ENCODE assay signal across 9 cellular contexts in the genomic region with DNA sequence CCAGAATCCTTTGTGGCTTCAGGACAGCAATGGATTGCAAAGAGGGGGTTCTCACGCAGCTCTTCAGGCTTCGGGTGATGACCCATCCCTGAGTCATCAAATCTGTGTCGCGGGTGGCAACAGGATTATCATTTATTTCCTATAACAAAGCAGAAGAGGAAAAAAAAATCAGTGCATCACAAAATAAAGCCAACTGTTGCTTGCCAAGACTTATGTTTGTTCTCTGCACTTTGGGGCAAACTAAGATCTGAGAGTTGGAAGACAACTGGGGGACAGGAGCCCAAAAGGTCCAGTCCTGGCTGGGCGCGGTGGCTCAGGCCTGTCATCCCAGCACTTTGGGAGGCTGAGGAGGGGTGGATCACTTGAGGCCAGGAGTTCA. TPM values are rescaled to one million over a fixed set of nuclear protein-coding genes. Genes with fewer than 3 reads are reported as not detected.
DNase-seq lines count a peak whose midpoint lies in the region; ATAC-seq and TF ChIP-seq lines count a peak whose summit lies in the region.
"Had no signal": no experiment of that assay in that cellular context is flagged by ENCODE, and none has a peak within 500 bp of the region (broad histone marks: within the 10 kb centered on the region; RNA-seq: fewer than 3 reads in every experiment).

No MANE protein-coding gene starts in this region.

- ATAC-seq in GM19452 (IDR thresholded peaks at IDR 0.05; ENCODE audit: unreplicated experiment), result no peak

- H3K4me3 ChIP-seq in sigmoid colon, result no peak overlapping the region

- peaks cover 0 to 13% (median 0%) of the 10 kb centered on the region in 3 donors for H3K27me3 ChIP-seq in sigmoid colon

- no peaks in the 10 kb centered on the region for H3K36me3 ChIP-seq in sigmoid colon

- no peak for TF ChIP-seq EP300 in sigmoid colon (IDR thresholded peaks at IDR 0.05)

- intact Hi-C loops in sigmoid colon (cut with DNase I), result no loop called here

- no peak for TF ChIP-seq CTCF in sigmoid colon (IDR thresholded peaks at IDR 0.05)

- H3K4me1 ChIP-seq in sigmoid colon, result peaks cover 0 to under 1% (median 0%) of the 10 kb centered on the region in 4 donors

- DNase-seq in Daoy (ENCODE audit: low read depth) (peak; percentile 87), RKO (ENCODE audit: low spot score) (peak; percentile 83), dermis blood vessel endothelial cell (peak; percentile 84), sigmoid colon (no peak), NCI-H69 (lab: John Stamatoyannopoulos, UW) (no peak), NCI-H1694 (lab: John Stamatoyannopoulos, UW) (no peak), midbrain (lab: John Stamatoyannopoulos, UW) (no peak)

- H3K9me3 ChIP-seq in sigmoid colon, result peaks cover 0 to 4% (median 0%) of the 10 kb centered on the region in 4 donors

- TF ChIP-seq POLR2A in sigmoid colon (IDR thresholded peaks at IDR 0.05), result no peak

- H3K27ac ChIP-seq in sigmoid colon, result peak overlapping the region; percentile 53 to 68 (median 58)

- 42 to 52% methylated on average over 6 of the region's 6 CpGs for WGBS in sigmoid colon, 2 donors

RNA-seq across cellular contexts. Expression of a gene that starts 6.4 kb away (rescaled TPM):
- 0.65 TPM in 1 of 2 replicates, not detected in the other for total RNA-seq in Daoy (2014; rRNA removed; shearing (Covaris generic))
- total RNA-seq in dermis blood vessel endothelial cell (under 0.01 and 0.23 TPM in 2 replicates), sigmoid colon (1 to 10 TPM in 3 of 4 donors, under 1 TPM in 1; 0.55 to 6.0 (median 4.4) TPM)
- 1 to 10 TPM; 4.2 to 5.6 (median 5.1) TPM for polyA plus RNA-seq in sigmoid colon

RNA-seq across cellular contexts. Expression of a gene that starts 36.3 kb away (rescaled TPM):
- not detected in 2 replicates for total RNA-seq in Daoy (2014; rRNA removed; shearing (Covaris generic))
- 2.1 and 2.2 TPM in 2 replicates for total RNA-seq in dermis blood vessel endothelial cell
- 1 to 10 TPM in 1 of 4 donors, under 1 TPM in 2, not detected in 1; 0.33 to 1.9 (median 0.36) TPM for total RNA-seq in sigmoid colon
- polyA plus RNA-seq in sigmoid colon, result 10 to 100 TPM in 1 of 3 donors, under 1 TPM in 1, not detected in 1; 0.60 to 24.4 TPM
- total RNA-seq: H1 had no signal
- polyA plus RNA-seq: H1 had no signal

RNA-seq across cellular contexts. Expression of a gene that starts 43.4 kb away (rescaled TPM):
- 80.2 and 85.1 TPM in 2 replicates for total RNA-seq in Daoy (2014; rRNA removed; shearing (Covaris generic))
- total RNA-seq in dermis blood vessel endothelial cell (38.3 and 74.5 TPM in 2 replicates), sigmoid colon (10 to 100 TPM; 12.2 to 23.5 (median 16.0) TPM)
- 10 to 100 TPM; 15.0 to 94.7 (median 18.7) TPM for polyA plus RNA-seq in sigmoid colon

RNA-seq across cellular contexts. Expression of a gene that starts 48.1 kb away (rescaled TPM):
- total RNA-seq in Daoy (2014; rRNA removed; shearing (Covaris generic)), result 35.6 and 46.2 TPM in 2 replicates
- total RNA-seq in dermis blood vessel endothelial cell (80.8 and 87.2 TPM in 2 replicates), sigmoid colon (10 to 100 TPM; 43.2 to 52.5 (median 45.4) TPM)
- polyA plus RNA-seq in sigmoid colon, result 100 to 1,000 TPM in 2 of 3 donors, 10 to 100 TPM in 1; 90.1 to 151 (median 150) TPM

Comparison
In these comparisons a context has a peak if more than half of its experiments do, and no peak if none do; other contexts are left out.
1. DNase-seq: peak in Daoy (single experiment), RKO (single experiment) and dermis blood vessel endothelial cell (single experiment); none in sigmoid colon (single experiment), NCI-H69 (single experiment), NCI-H1694 (single experiment) and midbrain (single experiment).